In genomic region chr1:213484758-213485157, GRCh38 we compare ENCODE assay signal across 5 cellular contexts.
"Had no signal": no experiment of that assay in that cellular context is flagged by ENCODE, and none has a peak within 500 bp of the region (broad histone marks: within the 10 kb centered on the region; RNA-seq: fewer than 3 reads in every experiment).

No MANE protein-coding gene starts in this region.

- H3K27ac ChIP-seq: HL-60 had no signal

- DNase-seq: IMR-90, KBM-7 had no signal

- H3K4me3 ChIP-seq: K562 had no signal

- ATAC-seq: HepG2, K562 had no signal
